20 cellular contexts compared by ENCODE assay signal in genomic region chr3:47636921-47637320, GRCh38. TPM values are rescaled to one million over a fixed set of nuclear protein-coding genes. Genes with fewer than 3 reads are reported as not detected.
A peak's percentile ranks its signal among the peaks of the same experiment; 100 is the strongest.
DNase-seq lines count a peak whose midpoint lies in the region; ATAC-seq and TF ChIP-seq lines count a peak whose summit lies in the region.
"Had no signal": no experiment of that assay in that cellular context is flagged by ENCODE, and none has a peak within 500 bp of the region (broad histone marks: within the 10 kb centered on the region; RNA-seq: fewer than 3 reads in every experiment).

No MANE protein-coding gene starts in this region.

- no peak overlapping the region for H3K4me3 ChIP-seq in BLaER1
- no peak overlapping the region for H3K4me3 ChIP-seq in SK-N-MC
- no peak overlapping the region for H3K4me3 ChIP-seq in upper lobe of right lung
- no peak overlapping the region for H3K4me3 ChIP-seq in right atrium auricular region
- H3K4me3 ChIP-seq: A549, GM12878, GM23248 had no signal

- no peak overlapping the region for H3K4me3 Mint-ChIP-seq in stimulated activated effector memory CD8-positive, alpha-beta T cell treated with anti-CD3 and anti-CD28 coated beads, Interleukin-12 subunit alpha, Interleukin-12 subunit beta, amount 100 ng/mL, for 72 hours
- H3K4me3 Mint-ChIP-seq: CD14-positive monocyte; CD4-positive, alpha-beta T cell; CD8-positive, alpha-beta memory T cell; H9 had no signal

- no peaks in the 10 kb centered on the region for H3K4me1 Mint-ChIP-seq in stimulated activated effector memory CD8-positive, alpha-beta T cell treated with anti-CD3 and anti-CD28 coated beads, Interleukin-12 subunit alpha, Interleukin-12 subunit beta, amount 100 ng/mL, for 72 hours
- H3K4me1 Mint-ChIP-seq: H9 had no signal

- H3K27me3 ChIP-seq in BLaER1 (no peaks in the 10 kb centered on the region), upper lobe of right lung (no peaks in the 10 kb centered on the region), right atrium auricular region (no peaks in the 10 kb centered on the region)

- H3K27ac Mint-ChIP-seq in stimulated activated effector memory CD8-positive, alpha-beta T cell treated with anti-CD3 and anti-CD28 coated beads, Interleukin-12 subunit alpha, Interleukin-12 subunit beta, amount 100 ng/mL, for 72 hours = peak overlapping the region; percentile 52
- H3K27ac Mint-ChIP-seq: CD4-positive, alpha-beta T cell; H9 had no signal

- H3K9me3 Mint-ChIP-seq in stimulated activated effector memory CD8-positive, alpha-beta T cell treated with anti-CD3 and anti-CD28 coated beads, Interleukin-12 subunit alpha, Interleukin-12 subunit beta, amount 100 ng/mL, for 72 hours = no peaks in the 10 kb centered on the region
- H3K9me3 Mint-ChIP-seq: CD14-positive monocyte; CD4-positive, alpha-beta T cell; CD8-positive, alpha-beta memory T cell; H9 had no signal

- 0 out of 2 replicates have a peak overlapping the region, but pooled peaks have one; percentile 0 for H3K4me2 ChIP-seq in BLaER1
- H3K4me2 ChIP-seq: A549 had no signal

- H3K27ac ChIP-seq in BLaER1 (no peak overlapping the region), SK-N-MC (peak overlapping the region; percentile 81), upper lobe of right lung (no peak overlapping the region), right atrium auricular region (no peak overlapping the region)
- H3K27ac ChIP-seq: A549, GM23248 had no signal

- no peak for TF ChIP-seq CTCF in upper lobe of right lung (IDR thresholded peaks at IDR 0.05)
- no peak for TF ChIP-seq CTCF in right atrium auricular region (IDR thresholded peaks at IDR 0.05)

- H3K4me1 ChIP-seq in BLaER1 (peaks cover 46% of the 10 kb centered on the region), upper lobe of right lung (no peaks in the 10 kb centered on the region), right atrium auricular region (no peaks in the 10 kb centered on the region)
- H3K4me1 ChIP-seq: A549 had no signal

- peaks cover 67% of the 10 kb centered on the region for H4K20me1 ChIP-seq in BLaER1

- ATAC-seq in stimulated activated effector memory CD8-positive, alpha-beta T cell treated with anti-CD3 and anti-CD28 coated beads, Interleukin-12 subunit alpha, Interleukin-12 subunit beta, amount 100 ng/mL, for 72 hours = no peak
- ATAC-seq in upper lobe of right lung = peak; percentile 43
- ATAC-seq: A549, GM12878, HCT116 had no signal

- H3K36me3 Mint-ChIP-seq in stimulated activated effector memory CD8-positive, alpha-beta T cell treated with anti-CD3 and anti-CD28 coated beads, Interleukin-12 subunit alpha, Interleukin-12 subunit beta, amount 100 ng/mL, for 72 hours = peaks cover 95% of the 10 kb centered on the region

- intact Hi-C loops in upper lobe of right lung (cut with DNase I) = no loop called here

- H3K36me3 ChIP-seq in BLaER1 = peaks cover 73% of the 10 kb centered on the region
- peaks cover 70% of the 10 kb centered on the region for H3K36me3 ChIP-seq in SK-N-MC (ENCODE audit: insufficient read depth, low read length)
- peaks cover 65% of the 10 kb centered on the region for H3K36me3 ChIP-seq in upper lobe of right lung
- peaks cover 25% of the 10 kb centered on the region for H3K36me3 ChIP-seq in right atrium auricular region

- H3K9me3 ChIP-seq in BLaER1 (no peaks in the 10 kb centered on the region), SK-N-MC (ENCODE audit: low read depth, low read length) (no peaks in the 10 kb centered on the region), upper lobe of right lung (no peaks in the 10 kb centered on the region), right atrium auricular region (no peaks in the 10 kb centered on the region)
- H3K9me3 ChIP-seq: A549 had no signal

- H3K9ac ChIP-seq in BLaER1 (no peak overlapping the region), SK-N-MC (ENCODE audit: insufficient read length) (no peak overlapping the region)
- H3K9ac ChIP-seq: GM23248 had no signal

- no peak for DNase-seq in SK-N-MC (ENCODE audit: low read depth, low spot score)
- DNase-seq in stimulated activated effector memory CD8-positive, alpha-beta T cell treated with anti-CD3 and anti-CD28 coated beads, Interleukin-12 subunit alpha, Interleukin-12 subunit beta, amount 100 ng/mL, for 72 hours (ENCODE audit: low spot score in 2 of 2) = no peak
- DNase-seq in upper lobe of right lung = no peak
- no peak for DNase-seq in NCI-H1105 (lab: John Stamatoyannopoulos, UW)
- no peak for DNase-seq in right atrium auricular region (ENCODE audit: low spot score)
- no peak for DNase-seq in NCI-H748 treated with DMSO at 0.1 percent for 48 hours (lab: John Stamatoyannopoulos, UW)
- DNase-seq: 8988T; CD4-positive, alpha-beta T cell; CD8-positive, alpha-beta memory T cell; DMS 273 treated with DMSO at 0.1 percent for 48 hours; DMS79; EL; GDM1; GM23248; H9 had no signal

RNA-seq across cellular contexts. Expression of gene CSPG5, which starts 58.3 kb away (rescaled TPM):
- total RNA-seq in upper lobe of right lung (5.4 TPM), right atrium auricular region (1 to 10 TPM in 1 of 2 donors, not detected in 1; 2.6 TPM)
